8 cellular contexts compared by ENCODE assay signal in the genomic region with DNA sequence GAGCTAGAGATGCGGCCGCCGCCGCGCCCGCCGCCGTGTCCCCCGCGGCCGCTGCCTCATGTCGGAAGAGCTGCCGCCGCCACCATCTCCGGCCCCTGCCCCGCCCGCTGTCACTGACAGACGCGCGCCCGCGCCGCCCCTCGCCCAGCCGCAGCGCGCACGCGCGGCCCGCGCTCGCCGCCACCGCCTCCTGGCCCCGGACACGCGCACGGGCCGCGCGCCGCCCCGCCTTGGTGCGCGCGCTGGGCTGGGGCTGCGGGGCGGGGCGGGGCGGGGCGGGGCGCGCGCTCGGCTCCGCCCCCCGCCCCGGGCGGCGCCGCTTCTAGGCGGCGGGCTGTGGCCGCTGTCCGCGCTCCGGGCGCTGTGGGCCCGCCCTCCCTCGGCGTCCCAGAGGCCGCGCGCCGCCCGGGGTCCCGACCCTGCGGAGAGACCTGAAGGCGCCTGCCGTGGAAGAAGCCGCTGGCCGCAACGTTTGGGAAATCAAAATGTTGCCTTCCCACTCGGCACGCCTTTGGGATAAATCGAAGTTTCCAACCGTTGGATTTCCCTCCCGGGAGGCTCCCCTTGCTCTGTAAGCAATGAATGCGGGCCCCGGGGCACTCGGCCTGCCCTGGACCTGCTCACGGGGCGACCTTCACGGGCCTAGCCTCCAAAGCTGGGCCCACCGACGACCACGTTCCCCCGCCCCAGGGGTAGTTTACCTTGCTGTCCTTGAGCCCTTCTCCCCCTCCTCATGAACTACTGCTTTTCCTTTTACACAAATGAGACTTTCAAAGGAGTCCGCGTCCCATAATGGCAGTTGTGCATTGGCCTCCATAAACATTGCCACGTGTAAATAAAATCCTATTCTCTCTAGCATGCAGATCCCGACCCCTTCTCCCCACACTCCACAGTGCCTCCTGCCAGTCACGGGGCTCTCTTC. TPM values are rescaled to one million over a fixed set of nuclear protein-coding genes. Genes with fewer than 3 reads are reported as not detected.
A peak's percentile ranks its signal among the peaks of the same experiment; 100 is the strongest.
DNase-seq lines count a peak whose midpoint lies in the region; ATAC-seq and TF ChIP-seq lines count a peak whose summit lies in the region.

A gene (minus strand): TSS at position 115 of the 922 bp plus-strand sequence. CDS start 1,000 bp downstream, outside the sequence.

- H3K9ac ChIP-seq in HUES6 (ENCODE audit: low read length), result peak within 1 kb of the TSS; percentile 56

- ATAC-seq in GM19372 (IDR thresholded peaks at IDR 0.05; ENCODE audit: low read depth, unreplicated experiment), result peak; percentile 84
- peak; percentile 84 for ATAC-seq in SK-N-SH treated with all-trans-retinoic acid at 6 μM for 48 hours
- peak; percentile 83 for ATAC-seq in Right ventricle myocardium superior (ENCODE audit: poor library complexity)

- intact Hi-C loops in Right ventricle myocardium superior (cut with DNase I) (loop anchor here (10.0 kb wide), 1 partner anchor 122 kb away; no protein-coding TSS in a partner anchor), ovary (cut with DNase I) (loop anchor here in 3 of 4 donors (5.0 to 10.0 kb wide), 3 partner anchors 102 to 132 kb away; no protein-coding TSS in a partner anchor), thyroid gland (cut with DNase I) (loop anchor here (10.0 kb wide), 1 partner anchor 182 kb away; no protein-coding TSS in a partner anchor)

- TF ChIP-seq EP300 in ovary (IDR thresholded peaks at IDR 0.05), result peak; percentile 15

- TF ChIP-seq POLR2A in ovary (IDR thresholded peaks at IDR 0.05) (peak; percentile 53), thyroid gland (IDR thresholded peaks at IDR 0.05) (peak; percentile 46 to 94)

- H3K27ac ChIP-seq in C4-2B (peak within 1 kb of the TSS; percentile 57), HUES6 (ENCODE audit: low read depth, low read length) (no peak within 1 kb of the TSS), ovary (peak within 1 kb of the TSS; percentile 17 to 80), thyroid gland (peak within 1 kb of the TSS; percentile 82 to 97 (median 92))

- 3% methylated on average over 74 to 103 of the region's 104 CpGs for WGBS in ovary, 3 donors
- WGBS in thyroid gland, 2 donors, result 27 to 28% methylated on average over 12 to 13 of the region's 104 CpGs

- H3K9me3 ChIP-seq in HUES6 (ENCODE audit: control insufficient read depth, insufficient read depth, low read depth, low read length) (no peaks in the 10 kb centered on the region), ovary (no peaks in the 10 kb centered on the region), thyroid gland (no peaks in the 10 kb centered on the region)

- peak; percentile 28 for DNase-seq in activated naive CD8-positive, alpha-beta T cell treated with anti-CD3 and anti-CD28 coated beads, Interleukin-2, amount 50 U/mL, for 16 hours (ENCODE audit: low read depth, low spot score)
- DNase-seq in Right ventricle myocardium superior (peak; percentile 90), ovary (peak; percentile 73 to 85 (median 83)), thyroid gland (peak; percentile 83 to 84)

- H3K36me3 ChIP-seq in HUES6 (ENCODE audit: control insufficient read depth, insufficient read depth, low read length) (no peaks in the 10 kb centered on the region), ovary (no peaks in the 10 kb centered on the region), thyroid gland (no peaks in the 10 kb centered on the region)

- TF ChIP-seq CTCF in C4-2B (conservative IDR thresholded peaks at IDR 0.05) (no peak), ovary (IDR thresholded peaks at IDR 0.05) (no peak), thyroid gland (IDR thresholded peaks at IDR 0.05) (no peak)

- peaks cover 25% of the 10 kb centered on the region for H3K4me1 ChIP-seq in HUES6 (ENCODE audit: control insufficient read depth, insufficient read depth, low read length)
- H3K4me1 ChIP-seq in ovary (ENCODE audit: insufficient read depth), result peaks cover 14% of the 10 kb centered on the region
- H3K4me1 ChIP-seq in thyroid gland, result peaks cover 6 to 14% of the 10 kb centered on the region in 2 donors

- H3K4me3 ChIP-seq in HUES6 (ENCODE audit: low read depth, low read length), result peak within 1 kb of the TSS; percentile 70
- H3K4me3 ChIP-seq in ovary, result peak within 1 kb of the TSS; percentile 82
- H3K4me3 ChIP-seq in thyroid gland (replicated peaks in 1 of 3), result peak within 1 kb of the TSS; percentile 66 to 69 (median 68)

- peaks cover 52% of the 10 kb centered on the region for H3K27me3 ChIP-seq in HUES6 (ENCODE audit: control insufficient read depth, insufficient read depth, low read length)
- no peaks in the 10 kb centered on the region for H3K27me3 ChIP-seq in ovary
- no peaks in the 10 kb centered on the region for H3K27me3 ChIP-seq in thyroid gland

TF ChIP-seq in SK-N-SH treated with all-trans-retinoic acid at 6 μM for 48 hours, 23 proteins besides CTCF, POLR2A, EP300 and RAD21:
- TF ChIP-seq SNAI2 (CRISPR knock-in tag; IDR thresholded peaks at IDR 0.05) (no peak), CSDC2 (CRISPR knock-in tag; IDR thresholded peaks at IDR 0.05) (no peak), PPARA (CRISPR knock-in tag; IDR thresholded peaks at IDR 0.05; ENCODE audit: borderline replicate concordance) (no peak), RARB (CRISPR knock-in tag; IDR thresholded peaks at IDR 0.05) (no peak), BACH2 (CRISPR knock-in tag; IDR thresholded peaks at IDR 0.05; ENCODE audit: borderline replicate concordance) (no peak), ISL1 (CRISPR knock-in tag; IDR thresholded peaks at IDR 0.05) (no peak), TCF4 (CRISPR knock-in tag; IDR thresholded peaks at IDR 0.05; ENCODE audit: borderline replicate concordance) (no peak), ZFP30 (CRISPR knock-in tag; IDR thresholded peaks at IDR 0.05) (no peak), ESRRG (CRISPR knock-in tag; IDR thresholded peaks at IDR 0.05) (no peak), ZNF8 (CRISPR knock-in tag; IDR thresholded peaks at IDR 0.05) (no peak), ZC3H10 (CRISPR knock-in tag; IDR thresholded peaks at IDR 0.05) (no peak), GLIS3 (CRISPR knock-in tag; IDR thresholded peaks at IDR 0.05) (no peak)
- TF ChIP-seq, protein P1, sequence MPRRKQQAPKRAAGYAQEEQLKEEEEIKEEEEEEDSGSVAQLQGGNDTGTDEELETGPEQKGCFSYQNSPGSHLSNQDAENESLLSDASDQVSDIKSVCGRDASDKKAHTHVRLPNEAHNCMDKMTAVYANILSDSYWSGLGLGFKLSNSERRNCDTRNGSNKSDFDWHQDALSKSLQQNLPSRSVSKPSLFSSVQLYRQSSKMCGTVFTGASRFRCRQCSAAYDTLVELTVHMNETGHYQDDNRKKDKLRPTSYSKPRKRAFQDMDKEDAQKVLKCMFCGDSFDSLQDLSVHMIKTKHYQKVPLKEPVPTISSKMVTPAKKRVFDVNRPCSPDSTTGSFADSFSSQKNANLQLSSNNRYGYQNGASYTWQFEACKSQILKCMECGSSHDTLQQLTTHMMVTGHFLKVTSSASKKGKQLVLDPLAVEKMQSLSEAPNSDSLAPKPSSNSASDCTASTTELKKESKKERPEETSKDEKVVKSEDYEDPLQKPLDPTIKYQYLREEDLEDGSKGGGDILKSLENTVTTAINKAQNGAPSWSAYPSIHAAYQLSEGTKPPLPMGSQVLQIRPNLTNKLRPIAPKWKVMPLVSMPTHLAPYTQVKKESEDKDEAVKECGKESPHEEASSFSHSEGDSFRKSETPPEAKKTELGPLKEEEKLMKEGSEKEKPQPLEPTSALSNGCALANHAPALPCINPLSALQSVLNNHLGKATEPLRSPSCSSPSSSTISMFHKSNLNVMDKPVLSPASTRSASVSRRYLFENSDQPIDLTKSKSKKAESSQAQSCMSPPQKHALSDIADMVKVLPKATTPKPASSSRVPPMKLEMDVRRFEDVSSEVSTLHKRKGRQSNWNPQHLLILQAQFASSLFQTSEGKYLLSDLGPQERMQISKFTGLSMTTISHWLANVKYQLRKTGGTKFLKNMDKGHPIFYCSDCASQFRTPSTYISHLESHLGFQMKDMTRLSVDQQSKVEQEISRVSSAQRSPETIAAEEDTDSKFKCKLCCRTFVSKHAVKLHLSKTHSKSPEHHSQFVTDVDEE (CRISPR knock-in tag; IDR thresholded peaks at IDR 0.05), result no peak
- TF ChIP-seq, protein P2, sequence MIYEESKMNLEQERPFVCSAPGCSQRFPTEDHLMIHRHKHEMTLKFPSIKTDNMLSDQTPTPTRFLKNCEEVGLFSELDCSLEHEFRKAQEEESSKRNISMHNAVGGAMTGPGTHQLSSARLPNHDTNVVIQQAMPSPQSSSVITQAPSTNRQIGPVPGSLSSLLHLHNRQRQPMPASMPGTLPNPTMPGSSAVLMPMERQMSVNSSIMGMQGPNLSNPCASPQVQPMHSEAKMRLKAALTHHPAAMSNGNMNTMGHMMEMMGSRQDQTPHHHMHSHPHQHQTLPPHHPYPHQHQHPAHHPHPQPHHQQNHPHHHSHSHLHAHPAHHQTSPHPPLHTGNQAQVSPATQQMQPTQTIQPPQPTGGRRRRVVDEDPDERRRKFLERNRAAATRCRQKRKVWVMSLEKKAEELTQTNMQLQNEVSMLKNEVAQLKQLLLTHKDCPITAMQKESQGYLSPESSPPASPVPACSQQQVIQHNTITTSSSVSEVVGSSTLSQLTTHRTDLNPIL (CRISPR knock-in tag; IDR thresholded peaks at IDR 0.05; ENCODE audit: low read depth), result no peak
- TF ChIP-seq, protein P3, sequence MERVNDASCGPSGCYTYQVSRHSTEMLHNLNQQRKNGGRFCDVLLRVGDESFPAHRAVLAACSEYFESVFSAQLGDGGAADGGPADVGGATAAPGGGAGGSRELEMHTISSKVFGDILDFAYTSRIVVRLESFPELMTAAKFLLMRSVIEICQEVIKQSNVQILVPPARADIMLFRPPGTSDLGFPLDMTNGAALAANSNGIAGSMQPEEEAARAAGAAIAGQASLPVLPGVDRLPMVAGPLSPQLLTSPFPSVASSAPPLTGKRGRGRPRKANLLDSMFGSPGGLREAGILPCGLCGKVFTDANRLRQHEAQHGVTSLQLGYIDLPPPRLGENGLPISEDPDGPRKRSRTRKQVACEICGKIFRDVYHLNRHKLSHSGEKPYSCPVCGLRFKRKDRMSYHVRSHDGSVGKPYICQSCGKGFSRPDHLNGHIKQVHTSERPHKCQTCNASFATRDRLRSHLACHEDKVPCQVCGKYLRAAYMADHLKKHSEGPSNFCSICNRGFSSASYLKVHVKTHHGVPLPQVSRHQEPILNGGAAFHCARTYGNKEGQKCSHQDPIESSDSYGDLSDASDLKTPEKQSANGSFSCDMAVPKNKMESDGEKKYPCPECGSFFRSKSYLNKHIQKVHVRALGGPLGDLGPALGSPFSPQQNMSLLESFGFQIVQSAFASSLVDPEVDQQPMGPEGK (CRISPR knock-in tag; IDR thresholded peaks at IDR 0.05; ENCODE audit: borderline replicate concordance), result no peak

RNA-seq across cellular contexts. Expression of the gene that starts here (rescaled TPM):
- total RNA-seq in Right ventricle myocardium superior, result 44.8 TPM
- 10 to 100 TPM; 10.7 to 31.3 (median 25.8) TPM for total RNA-seq in ovary
- polyA plus RNA-seq in ovary, result 10 to 100 TPM; 15.1 to 17.8 TPM
- total RNA-seq in thyroid gland, result 100 to 1,000 TPM in 2 of 4 donors, 10 to 100 TPM in 2; 61.4 to 123 (median 94.1) TPM

Comparison
In these comparisons a context has a peak if more than half of its experiments do, and no peak if none do; other contexts are left out.
1. DNase-seq: peak in every context shown above with its lines; median percentile 90 in Right ventricle myocardium superior; 84 in thyroid gland; 83 in ovary; 28 in activated naive CD8-positive, alpha-beta T cell treated with anti-CD3 and anti-CD28 coated beads, Interleukin-2, amount 50 U/mL, for 16 hours.